Comparison of ENCODE assay signal across 11 cellular contexts in genomic region chr1:200751717-200752116, GRCh38. TPM values are rescaled to one million over a fixed set of nuclear protein-coding genes. Genes with fewer than 3 reads are reported as not detected.
DNase-seq lines count a peak whose midpoint lies in the region; ATAC-seq and TF ChIP-seq lines count a peak whose summit lies in the region.
"Had no signal": no experiment of that assay in that cellular context is flagged by ENCODE, and none has a peak within 500 bp of the region (broad histone marks: within the 10 kb centered on the region; RNA-seq: fewer than 3 reads in every experiment).

No MANE protein-coding gene starts in this region.

- ATAC-seq in activated CD8-positive, alpha-beta memory T cell treated with anti-CD3 and anti-CD28 coated beads, Interleukin-2, amount 10 ng/mL, durations not matched to agents 7 days and 5 days: peak; percentile 33
- ATAC-seq in GM21619 (IDR thresholded peaks at IDR 0.05; ENCODE audit: unreplicated experiment) (peak; percentile 78), HG03342 (IDR thresholded peaks at IDR 0.05; ENCODE audit: unreplicated experiment) (peak; percentile 92), GM19467 (IDR thresholded peaks at IDR 0.05; ENCODE audit: unreplicated experiment) (no peak)
- ATAC-seq: SK-N-SH treated with all-trans-retinoic acid at 6 μM for 48 hours had no signal

- H3K36me3 Mint-ChIP-seq in activated CD8-positive, alpha-beta memory T cell treated with anti-CD3 and anti-CD28 coated beads, Interleukin-2, amount 10 ng/mL, durations not matched to agents 7 days and 5 days: no peaks in the 10 kb centered on the region
- H3K36me3 Mint-ChIP-seq in nephron progenitor cell (ENCODE audit: low read depth): peaks cover 64% of the 10 kb centered on the region

- peaks cover 5% of the 10 kb centered on the region for H3K27me3 Mint-ChIP-seq in activated CD8-positive, alpha-beta memory T cell treated with anti-CD3 and anti-CD28 coated beads, Interleukin-2, amount 10 ng/mL, durations not matched to agents 7 days and 5 days
- H3K27me3 Mint-ChIP-seq in nephron progenitor cell (ENCODE audit: low read depth, poor library complexity): peaks cover 2% of the 10 kb centered on the region

- CTCF ChIA-PET in activated CD8-positive, alpha-beta memory T cell treated with anti-CD3 and anti-CD28 coated beads, Interleukin-2, amount 10 ng/mL, durations not matched to agents 7 days and 5 days (lab: Charles Lee): interaction anchor here (0.6 to 0.9 kb wide), 2 partner anchors 52 to 142 kb away, joined by 3 to 4 read pairs; no protein-coding TSS in a partner anchor

- DNase-seq in activated CD8-positive, alpha-beta memory T cell treated with anti-CD3 and anti-CD28 coated beads, Interleukin-2, amount 10 ng/mL, durations not matched to agents 7 days and 5 days: peak; percentile 53
- DNase-seq in activated CD8-positive, alpha-beta memory T cell treated with anti-CD3 and anti-CD28 coated beads, Interleukin-2, amount 50 U/mL, for 48 hours: no peak
- DNase-seq in nephron progenitor cell: no peak
- DNase-seq in HPDE6-E6E7 (ENCODE audit: extremely low spot score): no peak
- no peak for DNase-seq in NCI-H2227 treated with DMSO at 0.1 percent for 48 hours (lab: John Stamatoyannopoulos, UW)
- DNase-seq: MV-4-11, NCI-H748 treated with DMSO at 0.1 percent for 48 hours had no signal

- H3K4me1 Mint-ChIP-seq in activated CD8-positive, alpha-beta memory T cell treated with anti-CD3 and anti-CD28 coated beads, Interleukin-2, amount 10 ng/mL, durations not matched to agents 7 days and 5 days: peaks cover 6% of the 10 kb centered on the region
- peaks cover 17% of the 10 kb centered on the region for H3K4me1 Mint-ChIP-seq in nephron progenitor cell

- no peaks in the 10 kb centered on the region for H3K9me3 Mint-ChIP-seq in activated CD8-positive, alpha-beta memory T cell treated with anti-CD3 and anti-CD28 coated beads, Interleukin-2, amount 10 ng/mL, durations not matched to agents 7 days and 5 days (ENCODE audit: low read depth)
- H3K9me3 Mint-ChIP-seq in nephron progenitor cell: peaks cover 3% of the 10 kb centered on the region

- no peak overlapping the region for H3K4me3 Mint-ChIP-seq in activated CD8-positive, alpha-beta memory T cell treated with anti-CD3 and anti-CD28 coated beads, Interleukin-2, amount 10 ng/mL, durations not matched to agents 7 days and 5 days
- H3K4me3 Mint-ChIP-seq in nephron progenitor cell: no peak overlapping the region

- TF ChIP-seq CTCF in nephron progenitor cell (IDR thresholded peaks at IDR 0.05): no peak

- no peak overlapping the region for H3K27ac Mint-ChIP-seq in activated CD8-positive, alpha-beta memory T cell treated with anti-CD3 and anti-CD28 coated beads, Interleukin-2, amount 10 ng/mL, durations not matched to agents 7 days and 5 days
- peak overlapping the region; percentile 12 for H3K27ac Mint-ChIP-seq in nephron progenitor cell

RNA-seq across cellular contexts. Expression of gene CAMSAP2, which starts 13.0 kb away (rescaled TPM):
- under 1 TPM in 1 of 2 experiments, not detected in 1; 0.35 TPM for total RNA-seq in activated CD8-positive, alpha-beta memory T cell treated with anti-CD3 and anti-CD28 coated beads, Interleukin-2, amount 10 ng/mL, durations not matched to agents 7 days and 5 days
